ENCODE assay signal across 8 cellular contexts in the genomic region with DNA sequence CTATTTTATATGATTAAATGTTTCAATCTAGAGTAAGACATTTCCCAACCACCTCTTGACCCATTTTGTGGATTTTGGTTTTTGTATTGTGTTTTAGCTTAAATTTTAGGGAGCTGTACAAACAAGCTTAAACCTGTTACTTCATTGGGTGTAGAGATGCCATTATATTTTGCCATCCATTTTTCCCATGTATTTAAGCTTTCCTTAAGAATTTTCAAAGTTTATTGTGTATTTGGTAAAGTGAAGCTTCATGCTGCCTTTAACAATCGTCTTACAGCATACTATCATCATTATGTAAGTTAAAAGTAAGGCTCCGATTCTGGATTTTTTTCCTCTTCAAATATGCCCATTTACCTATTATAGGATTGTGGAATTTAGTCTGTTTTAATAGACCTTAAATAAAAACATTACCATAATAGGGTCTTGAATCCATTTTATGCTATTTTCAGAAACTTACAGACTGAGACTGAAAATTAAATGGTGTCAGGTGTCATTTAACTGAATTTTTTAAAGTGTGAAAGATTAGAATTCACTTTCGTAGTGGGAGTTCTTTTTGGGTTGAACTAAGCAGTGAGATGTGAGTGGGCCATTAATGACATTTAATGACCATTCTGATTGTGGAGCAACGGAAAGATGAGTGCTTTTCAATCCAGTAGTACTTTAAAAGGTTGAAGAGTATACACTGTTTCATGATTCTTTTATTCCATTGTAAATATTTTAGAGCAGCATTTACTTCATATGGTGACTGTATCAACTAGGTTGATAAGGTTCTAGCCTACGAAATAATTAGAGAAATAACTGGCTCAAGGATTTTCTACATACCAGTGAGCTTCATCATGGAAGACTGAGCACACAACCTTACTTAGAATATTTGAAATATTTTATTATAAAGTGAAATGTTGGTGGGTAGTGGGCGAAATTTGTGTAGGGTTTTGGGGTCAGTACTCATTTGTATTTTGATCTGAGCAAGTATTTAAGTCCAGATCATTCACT. TPM values are rescaled to one million over a fixed set of nuclear protein-coding genes. Genes with fewer than 3 reads are reported as not detected.
DNase-seq lines count a peak whose midpoint lies in the region; ATAC-seq and TF ChIP-seq lines count a peak whose summit lies in the region.

No MANE protein-coding gene starts in this region.

- H3K4me3 ChIP-seq in iPS-18c (ENCODE audit: insufficient read depth, low read depth, low read length): peak overlapping the region; percentile 99; the same call in 1 of the 2 replicates
- H3K4me3 ChIP-seq in suprapubic skin: peak overlapping the region; percentile 89

- H3K36me3 ChIP-seq in suprapubic skin: no peaks in the 10 kb centered on the region

- no peak for DNase-seq in T-helper 2 cell treated with Interferon-gamma antibody and Interleukin-4, amounts not matched to agents 5 μg/mL and 100 μg/mL, for 36 hours (ENCODE audit: low spot score)
- DNase-seq in T-helper 2 cell (no peak), suprapubic skin (ENCODE audit: low spot score in 2 of 2) (no peak), SKM-1 (lab: John Stamatoyannopoulos, UW; ENCODE audit: unreplicated experiment) (no peak)
- DNase-seq in activated CD4-positive, alpha-beta memory T cell treated with anti-CD3 and anti-CD28 coated beads for 36 hours: no peak

- peak overlapping the region; percentile 100 for H3K27ac Mint-ChIP-seq in T-helper 2 cell treated with Interferon-gamma antibody and Interleukin-4, amounts not matched to agents 5 μg/mL and 100 μg/mL, for 36 hours
- peak overlapping the region; percentile 100 for H3K27ac Mint-ChIP-seq in activated CD4-positive, alpha-beta memory T cell treated with anti-CD3 and anti-CD28 coated beads for 36 hours

- peak overlapping the region; percentile 99 for H3K4me3 Mint-ChIP-seq in T-helper 2 cell treated with Interferon-gamma antibody and Interleukin-4, amounts not matched to agents 5 μg/mL and 100 μg/mL, for 36 hours
- peak overlapping the region; percentile 99 for H3K4me3 Mint-ChIP-seq in activated CD4-positive, alpha-beta memory T cell treated with anti-CD3 and anti-CD28 coated beads for 36 hours

- intact Hi-C loops in activated CD4-positive, alpha-beta memory T cell treated with anti-CD3 and anti-CD28 coated beads for 36 hours (cut with micrococcal nuclease): loop anchor here (10.0 kb wide), 1 partner anchor 1408 kb away; no protein-coding TSS in a partner anchor

- peaks cover 50% of the 10 kb centered on the region for H3K4me1 ChIP-seq in suprapubic skin

- POLR2A ChIA-PET in activated CD4-positive, alpha-beta memory T cell treated with anti-CD3 and anti-CD28 coated beads for 36 hours (lab: Charles Lee): interaction anchor here (0.6 to 14.2 kb wide), 10 partner anchors 7 to 74 kb away, joined by 3 to 251 read pairs (median 8); no protein-coding TSS in a partner anchor

- peaks cover 4% of the 10 kb centered on the region for H3K27me3 Mint-ChIP-seq in T-helper 2 cell treated with Interferon-gamma antibody and Interleukin-4, amounts not matched to agents 5 μg/mL and 100 μg/mL, for 36 hours (ENCODE audit: low read depth)
- H3K27me3 Mint-ChIP-seq in activated CD4-positive, alpha-beta memory T cell treated with anti-CD3 and anti-CD28 coated beads for 36 hours: no peaks in the 10 kb centered on the region

- peak overlapping the region; percentile 100 for H3K27ac ChIP-seq in suprapubic skin

- no peak for TF ChIP-seq POLR2A in suprapubic skin (IDR thresholded peaks at IDR 0.05)

- no peak for TF ChIP-seq EP300 in suprapubic skin (IDR thresholded peaks at IDR 0.05)

- H3K9me3 Mint-ChIP-seq in T-helper 2 cell treated with Interferon-gamma antibody and Interleukin-4, amounts not matched to agents 5 μg/mL and 100 μg/mL, for 36 hours: no peaks in the 10 kb centered on the region
- H3K9me3 Mint-ChIP-seq in activated CD4-positive, alpha-beta memory T cell treated with anti-CD3 and anti-CD28 coated beads for 36 hours: peaks cover 2% of the 10 kb centered on the region

- TF ChIP-seq CTCF in suprapubic skin (IDR thresholded peaks at IDR 0.05): no peak

- H3K9me3 ChIP-seq in iPS-18c (ENCODE audit: control insufficient read depth, insufficient read depth, low read length): no peaks in the 10 kb centered on the region
- no peaks in the 10 kb centered on the region for H3K9me3 ChIP-seq in suprapubic skin

- CTCF ChIA-PET in activated CD4-positive, alpha-beta memory T cell treated with anti-CD3 and anti-CD28 coated beads for 36 hours (lab: Charles Lee): interaction anchor here (1.5 to 5.7 kb wide), 4 partner anchors 11 to 98 kb away, joined by 3 to 52 read pairs (median 4); no protein-coding TSS in a partner anchor

- H3K36me3 Mint-ChIP-seq in T-helper 2 cell treated with Interferon-gamma antibody and Interleukin-4, amounts not matched to agents 5 μg/mL and 100 μg/mL, for 36 hours (ENCODE audit: low read depth): peaks cover 50% of the 10 kb centered on the region
- peaks cover 67% of the 10 kb centered on the region for H3K36me3 Mint-ChIP-seq in activated CD4-positive, alpha-beta memory T cell treated with anti-CD3 and anti-CD28 coated beads for 36 hours

- H3K4me1 Mint-ChIP-seq in T-helper 2 cell treated with Interferon-gamma antibody and Interleukin-4, amounts not matched to agents 5 μg/mL and 100 μg/mL, for 36 hours (ENCODE audit: low read depth): peaks cover 31% of the 10 kb centered on the region
- H3K4me1 Mint-ChIP-seq in activated CD4-positive, alpha-beta memory T cell treated with anti-CD3 and anti-CD28 coated beads for 36 hours (ENCODE audit: low read depth): peaks cover 26% of the 10 kb centered on the region

- WGBS in suprapubic skin: 12% methylated on average over 6 of the region's 6 CpGs

- ATAC-seq in HG02885 (IDR thresholded peaks at IDR 0.05; ENCODE audit: poor library complexity, unreplicated experiment): no peak
- no peak for ATAC-seq in GM21529 (IDR thresholded peaks at IDR 0.05; ENCODE audit: unreplicated experiment)

- no peaks in the 10 kb centered on the region for H3K27me3 ChIP-seq in suprapubic skin

RNA-seq across cellular contexts. Expression of a gene that starts 2.4 kb away (rescaled TPM):
- 10 to 100 TPM; 92.1 to 98.6 TPM for total RNA-seq in activated CD4-positive, alpha-beta memory T cell treated with anti-CD3 and anti-CD28 coated beads for 36 hours
- 100 to 1,000 TPM in 2 of 4 donors, 10 to 100 TPM in 2; 93.9 to 208 (median 118) TPM for total RNA-seq in suprapubic skin
